In genomic region chr17:19354123-19354522, GRCh38 we compare ENCODE assay signal across 1 cellular context.
TF ChIP-seq lines count a peak whose summit lies in the region.

No MANE protein-coding gene starts in this region.

TF ChIP-seq in SK-N-SH, 30 proteins besides CTCF, POLR2A, EP300 and RAD21:
- TF ChIP-seq CHD2 (IDR thresholded peaks at IDR 0.05; ENCODE audit: low read length, partially characterized antibody) (no peak), FOSL2 (IDR thresholded peaks at IDR 0.05; ENCODE audit: borderline replicate concordance, low read depth) (peak; percentile 94), SIN3A (IDR thresholded peaks at IDR 0.05; ENCODE audit: borderline replicate concordance, low read depth, low read length) (peak; percentile 82; the same call in 1 of the 2 replicates), JUND (IDR thresholded peaks at IDR 0.05) (peak; percentile 89), NFIC (IDR thresholded peaks at IDR 0.05; ENCODE audit: borderline replicate concordance) (no peak; the same call in 1 of the 2 replicates), FOXJ3 (CRISPR knock-in tag; IDR thresholded peaks at IDR 0.05) (no peak), POLR2AphosphoS5 (IDR thresholded peaks at IDR 0.05; ENCODE audit: low read depth, low read length) (0 out of 2 replicates have a peak, but pooled peaks have one; percentile 36), MAX (IDR thresholded peaks at IDR 0.05; ENCODE audit: low read depth) (peak; percentile 68), USF1 (IDR thresholded peaks at IDR 0.05; ENCODE audit: borderline replicate concordance, low read depth) (no peak), TEAD4 (IDR thresholded peaks at IDR 0.05; ENCODE audit: borderline replicate concordance, insufficient read depth) (peak; percentile 73; the same call in 1 of the 2 replicates), EZH2phosphoT487 (IDR thresholded peaks at IDR 0.05; ENCODE audit: borderline replicate concordance, low read depth) (no peak), USF2 (IDR thresholded peaks at IDR 0.05; ENCODE audit: borderline replicate concordance, low read depth, low read length) (no peak), TCF12 (IDR thresholded peaks at IDR 0.05) (peak; percentile 84)
- TF ChIP-seq, protein P1, sequence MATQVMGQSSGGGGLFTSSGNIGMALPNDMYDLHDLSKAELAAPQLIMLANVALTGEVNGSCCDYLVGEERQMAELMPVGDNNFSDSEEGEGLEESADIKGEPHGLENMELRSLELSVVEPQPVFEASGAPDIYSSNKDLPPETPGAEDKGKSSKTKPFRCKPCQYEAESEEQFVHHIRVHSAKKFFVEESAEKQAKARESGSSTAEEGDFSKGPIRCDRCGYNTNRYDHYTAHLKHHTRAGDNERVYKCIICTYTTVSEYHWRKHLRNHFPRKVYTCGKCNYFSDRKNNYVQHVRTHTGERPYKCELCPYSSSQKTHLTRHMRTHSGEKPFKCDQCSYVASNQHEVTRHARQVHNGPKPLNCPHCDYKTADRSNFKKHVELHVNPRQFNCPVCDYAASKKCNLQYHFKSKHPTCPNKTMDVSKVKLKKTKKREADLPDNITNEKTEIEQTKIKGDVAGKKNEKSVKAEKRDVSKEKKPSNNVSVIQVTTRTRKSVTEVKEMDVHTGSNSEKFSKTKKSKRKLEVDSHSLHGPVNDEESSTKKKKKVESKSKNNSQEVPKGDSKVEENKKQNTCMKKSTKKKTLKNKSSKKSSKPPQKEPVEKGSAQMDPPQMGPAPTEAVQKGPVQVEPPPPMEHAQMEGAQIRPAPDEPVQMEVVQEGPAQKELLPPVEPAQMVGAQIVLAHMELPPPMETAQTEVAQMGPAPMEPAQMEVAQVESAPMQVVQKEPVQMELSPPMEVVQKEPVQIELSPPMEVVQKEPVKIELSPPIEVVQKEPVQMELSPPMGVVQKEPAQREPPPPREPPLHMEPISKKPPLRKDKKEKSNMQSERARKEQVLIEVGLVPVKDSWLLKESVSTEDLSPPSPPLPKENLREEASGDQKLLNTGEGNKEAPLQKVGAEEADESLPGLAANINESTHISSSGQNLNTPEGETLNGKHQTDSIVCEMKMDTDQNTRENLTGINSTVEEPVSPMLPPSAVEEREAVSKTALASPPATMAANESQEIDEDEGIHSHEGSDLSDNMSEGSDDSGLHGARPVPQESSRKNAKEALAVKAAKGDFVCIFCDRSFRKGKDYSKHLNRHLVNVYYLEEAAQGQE (IDR thresholded peaks at IDR 0.05; ENCODE audit: low read depth, low read length), result 0 out of 2 replicates have a peak, but pooled peaks have one; percentile 45
- TF ChIP-seq, protein P2, sequence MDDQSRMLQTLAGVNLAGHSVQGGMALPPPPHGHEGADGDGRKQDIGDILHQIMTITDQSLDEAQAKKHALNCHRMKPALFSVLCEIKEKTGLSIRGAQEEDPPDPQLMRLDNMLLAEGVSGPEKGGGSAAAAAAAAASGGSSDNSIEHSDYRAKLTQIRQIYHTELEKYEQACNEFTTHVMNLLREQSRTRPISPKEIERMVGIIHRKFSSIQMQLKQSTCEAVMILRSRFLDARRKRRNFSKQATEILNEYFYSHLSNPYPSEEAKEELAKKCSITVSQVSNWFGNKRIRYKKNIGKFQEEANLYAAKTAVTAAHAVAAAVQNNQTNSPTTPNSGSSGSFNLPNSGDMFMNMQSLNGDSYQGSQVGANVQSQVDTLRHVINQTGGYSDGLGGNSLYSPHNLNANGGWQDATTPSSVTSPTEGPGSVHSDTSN (IDR thresholded peaks at IDR 0.05), result peak; percentile 91
TF ChIP-seq in SK-N-SH: peak in this region for 9.
